In the genomic region with DNA sequence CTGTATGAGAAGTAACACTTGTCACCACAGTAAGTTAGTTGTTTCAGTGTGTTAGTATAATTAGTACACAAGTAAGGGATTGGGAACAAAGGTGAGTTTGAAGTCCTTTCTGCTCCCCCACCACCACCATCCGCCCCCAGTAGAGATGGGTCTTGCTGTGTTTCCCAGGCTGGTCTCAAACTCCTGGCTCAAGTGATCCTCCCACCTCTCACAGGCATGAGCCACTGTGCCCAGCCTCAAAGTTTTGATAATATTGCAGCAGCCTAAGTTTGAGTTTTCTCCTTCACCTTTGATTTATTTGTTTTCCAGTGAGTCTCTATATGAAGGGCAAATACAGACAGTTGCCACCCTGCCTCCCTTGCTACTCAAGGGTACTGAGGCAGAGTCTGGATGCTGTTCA, we compare ENCODE assay signal across 11 cellular contexts. TPM values are rescaled to one million over a fixed set of nuclear protein-coding genes. Genes with fewer than 3 reads are reported as not detected.
DNase-seq lines count a peak whose midpoint lies in the region; ATAC-seq and TF ChIP-seq lines count a peak whose summit lies in the region.
"Had no signal": no experiment of that assay in that cellular context is flagged by ENCODE, and none has a peak within 500 bp of the region (broad histone marks: within the 10 kb centered on the region; RNA-seq: fewer than 3 reads in every experiment).

No MANE protein-coding gene starts in this region.

- H3K4me1 Mint-ChIP-seq in activated T-cell treated with anti-CD3 and anti-CD28 coated beads, Interleukin-2, amount 50 U/mL, for 4 hours (ENCODE audit: low read depth), result peaks cover 56% of the 10 kb centered on the region
- H3K4me1 Mint-ChIP-seq in activated CD4-positive, alpha-beta memory T cell treated with anti-CD3 and anti-CD28 coated beads for 36 hours (ENCODE audit: low read depth), result peaks cover 55% of the 10 kb centered on the region

- H3K9ac ChIP-seq in iPS-20b (ENCODE audit: low read depth, low read length), result peak overlapping the region; percentile 12; the same call in 1 of the 2 replicates
- peak overlapping the region; percentile 29 to 58 for H3K9ac ChIP-seq in stomach smooth muscle (ENCODE audit: low read length in 2 of 2)

- H3K4me1 ChIP-seq in iPS-20b (ENCODE audit: insufficient read depth, low read length) (peaks cover 16% of the 10 kb centered on the region), stomach smooth muscle (ENCODE audit: control insufficient read depth, insufficient read depth, low read length) (peaks cover 35% of the 10 kb centered on the region), prostate gland (replicated peaks) (peaks cover 21% of the 10 kb centered on the region)

- no peak for TF ChIP-seq CTCF in prostate gland (IDR thresholded peaks at IDR 0.05)

- intact Hi-C loops in activated CD4-positive, alpha-beta memory T cell treated with anti-CD3 and anti-CD28 coated beads for 36 hours (cut with micrococcal nuclease), result no loop called here
- intact Hi-C loops in prostate gland (cut with DNase I), result loop anchor here (5.0 kb wide), 1 partner anchor 125 kb away; the partner anchor contains the start of gene KDM2A

- H3K9me3 Mint-ChIP-seq in activated T-cell treated with anti-CD3 and anti-CD28 coated beads, Interleukin-2, amount 50 U/mL, for 4 hours, result no peaks in the 10 kb centered on the region
- no peaks in the 10 kb centered on the region for H3K9me3 Mint-ChIP-seq in activated CD4-positive, alpha-beta memory T cell treated with anti-CD3 and anti-CD28 coated beads for 36 hours

- H3K27ac ChIP-seq in iPS-20b (ENCODE audit: low read length) (no peak overlapping the region), stomach smooth muscle (ENCODE audit: low read length) (no peak overlapping the region), prostate gland (no peak overlapping the region)

- peaks cover 52% of the 10 kb centered on the region for H3K36me3 Mint-ChIP-seq in activated T-cell treated with anti-CD3 and anti-CD28 coated beads, Interleukin-2, amount 50 U/mL, for 4 hours (ENCODE audit: insufficient read depth)
- H3K36me3 Mint-ChIP-seq in activated CD4-positive, alpha-beta memory T cell treated with anti-CD3 and anti-CD28 coated beads for 36 hours, result peaks cover 64% of the 10 kb centered on the region

- ATAC-seq in activated T-cell treated with anti-CD3 and anti-CD28 coated beads, Interleukin-2, amount 50 U/mL, for 4 hours, result no peak

- H3K9me3 ChIP-seq in iPS-20b (ENCODE audit: insufficient read depth, low read depth, low read length) (no peaks in the 10 kb centered on the region), stomach smooth muscle (ENCODE audit: control insufficient read depth in 2 of 2, low read length in 2 of 2) (no peaks in the 10 kb centered on the region), prostate gland (no peaks in the 10 kb centered on the region)

- H3K27ac Mint-ChIP-seq in activated CD4-positive, alpha-beta memory T cell treated with anti-CD3 and anti-CD28 coated beads for 36 hours, result peak overlapping the region; percentile 100

- no peak for TF ChIP-seq POLR2A in prostate gland (IDR thresholded peaks at IDR 0.05)

- no peak for DNase-seq in activated T-cell treated with anti-CD3 and anti-CD28 coated beads, Interleukin-2, amount 50 U/mL, for 4 hours
- DNase-seq in activated T-cell treated with anti-CD3 and anti-CD28 coated beads for 4 hours, result no peak
- no peak for DNase-seq in activated CD4-positive, alpha-beta memory T cell treated with anti-CD3 and anti-CD28 coated beads for 36 hours
- no peak for DNase-seq in RKO (ENCODE audit: low spot score)
- no peak for DNase-seq in prostate gland (ENCODE audit: low spot score)
- DNase-seq in cerebellar nuclear complex (lab: John Stamatoyannopoulos, UW), result no peak
- DNase-seq: NCI-H2029 treated with DMSO at 0.1 percent for 48 hours; SIG-M5; stimulated activated CD4-positive, alpha-beta T cell treated with anti-CD3 and anti-CD28 coated beads, Interleukin-1b, Interleukin-23, amount 100 ng/mL, for 48 hours had no signal

- CTCF ChIA-PET in activated CD4-positive, alpha-beta memory T cell treated with anti-CD3 and anti-CD28 coated beads for 36 hours (lab: Charles Lee), result no interaction called here

- H3K36me3 ChIP-seq in iPS-20b (ENCODE audit: insufficient read depth, low read depth, low read length) (peaks cover 52% of the 10 kb centered on the region), stomach smooth muscle (ENCODE audit: control insufficient read depth in 2 of 2, insufficient read depth in 2 of 2, low read length in 2 of 2) (peaks cover 27 to 34% of the 10 kb centered on the region in 2 donors), prostate gland (peaks cover 8 to 10% of the 10 kb centered on the region in 2 donors)

- H3K27me3 Mint-ChIP-seq in activated T-cell treated with anti-CD3 and anti-CD28 coated beads, Interleukin-2, amount 50 U/mL, for 4 hours (ENCODE audit: low read depth), result no peaks in the 10 kb centered on the region
- H3K27me3 Mint-ChIP-seq in activated CD4-positive, alpha-beta memory T cell treated with anti-CD3 and anti-CD28 coated beads for 36 hours, result no peaks in the 10 kb centered on the region

- H3K4me3 ChIP-seq in iPS-20b (ENCODE audit: low read length) (peak overlapping the region; percentile 50), stomach smooth muscle (ENCODE audit: low read length in 2 of 2) (peak overlapping the region; percentile 18 to 96), prostate gland (no peak overlapping the region)

- no peaks in the 10 kb centered on the region for H3K27me3 ChIP-seq in iPS-20b (ENCODE audit: insufficient read depth, low read length)
- H3K27me3 ChIP-seq in stomach smooth muscle (ENCODE audit: control insufficient read depth in 1 of 2, insufficient read depth in 2 of 2, low read length in 2 of 2), result no peaks in the 10 kb centered on the region
- no peaks in the 10 kb centered on the region for H3K27me3 ChIP-seq in prostate gland (replicated peaks; ENCODE audit: insufficient read depth)

- 74% methylated on average over 1 of the region's 1 CpG for WGBS in prostate gland

- peak overlapping the region; percentile 100 for H3K4me3 Mint-ChIP-seq in activated T-cell treated with anti-CD3 and anti-CD28 coated beads, Interleukin-2, amount 50 U/mL, for 4 hours
- peak overlapping the region; percentile 97 for H3K4me3 Mint-ChIP-seq in activated CD4-positive, alpha-beta memory T cell treated with anti-CD3 and anti-CD28 coated beads for 36 hours

- POLR2A ChIA-PET in activated CD4-positive, alpha-beta memory T cell treated with anti-CD3 and anti-CD28 coated beads for 36 hours (lab: Charles Lee), result interaction anchor here (0.7 kb wide), 1 partner anchor 154 kb away, joined by 3 read pairs; no protein-coding TSS in a partner anchor

RNA-seq across cellular contexts. Expression of gene GRK2, which starts 23.7 kb away (rescaled TPM):
- total RNA-seq in activated T-cell treated with anti-CD3 and anti-CD28 coated beads, Interleukin-2, amount 50 U/mL, for 4 hours, result 100 to 1,000 TPM; 152 to 172 (median 171) TPM
- 100 to 1,000 TPM; 273 to 279 TPM for total RNA-seq in activated CD4-positive, alpha-beta memory T cell treated with anti-CD3 and anti-CD28 coated beads for 36 hours
- 100 to 1,000 TPM; 102 to 111 TPM for total RNA-seq in prostate gland

RNA-seq across cellular contexts. Expression of gene ANKRD13D, which starts 46.6 kb away (rescaled TPM):
- total RNA-seq in activated T-cell treated with anti-CD3 and anti-CD28 coated beads, Interleukin-2, amount 50 U/mL, for 4 hours, result 10 to 100 TPM; 67.7 to 75.4 (median 69.8) TPM
- 10 to 100 TPM; 85.9 to 89.4 TPM for total RNA-seq in activated CD4-positive, alpha-beta memory T cell treated with anti-CD3 and anti-CD28 coated beads for 36 hours
- total RNA-seq in prostate gland, result 10 to 100 TPM; 35.9 to 75.3 TPM

Comparison
In these comparisons a context has a peak if more than half of its experiments do, and no peak if none do; other contexts are left out.
1. H3K4me3 ChIP-seq: peak in iPS-20b (single experiment) and stomach smooth muscle (2 of 2); none in prostate gland (0 of 2).